Comparison of ENCODE assay signal across 38 cellular contexts in genomic region chr10:69657866-69658265, GRCh38.
"Had no signal": no experiment of that assay in that cellular context is flagged by ENCODE, and none has a peak within 500 bp of the region (broad histone marks: within the 10 kb centered on the region; RNA-seq: fewer than 3 reads in every experiment).

No MANE protein-coding gene starts in this region.

- H3K36me3 ChIP-seq: adrenal gland, breast epithelium, Peyer's patch had no signal

- DNase-seq: activated B cell treated with CpG ODN at 0.5 μM for 24 hours; activated CD4-positive, alpha-beta memory T cell treated with anti-CD3 and anti-CD28 coated beads for 36 hours; activated CD4-positive, alpha-beta T cell treated with anti-CD3 and anti-CD28 coated beads for 4 hours; activated CD4-positive, alpha-beta T cell treated with anti-CD3 and anti-CD28 coated beads, Interleukin-2, amount 50 U/mL, for 1 hour; activated CD4-positive, CD25-positive, alpha-beta regulatory T cell treated with anti-CD3 and anti-CD28 coated beads, Interleukin-2, amount 50 U/mL, for 72 hours; activated CD8-positive, alpha-beta memory T cell treated with anti-CD3 and anti-CD28 coated beads, Interleukin-2, amount 50 U/mL, for 4 hours; activated gamma-delta T cell treated with Interleukin-2 at 50 U/mL for 16 hours; activated naive CD4-positive, alpha-beta T cell treated with anti-CD3 and anti-CD28 coated beads for 36 hours; activated T-cell treated with anti-CD3 and anti-CD28 coated beads for 4 hours; activated T-cell treated with anti-CD3 and anti-CD28 coated beads, Interleukin-2, amount 50 U/mL, for 4 hours; adrenal gland; body of pancreas; NCI-H1048; NCI-H1105 treated with DMSO at 0.1 percent for 48 hours; NCI-H1436; NCI-H187; NCI-H2029 treated with DMSO at 0.1 percent for 48 hours; NCI-H2107; NCI-H2171 treated with DMSO at 0.1 percent for 48 hours; NCI-H226; NCI-H446 treated with DMSO at 0.1 percent for 48 hours; NCI-H524; NCI-H69; NK-92 treated with Interleukin-12 subunit alpha and Interleukin-12 subunit beta, amount 100 ng/mL, for 24 hours; Peyer's patch; SW 1271; T-helper 1 cell; T-helper 2 cell; T-helper 9 cell had no signal

- H3K4me1 Mint-ChIP-seq: activated B cell treated with CpG ODN at 0.5 μM for 24 hours had no signal

- ATAC-seq: activated naive CD4-positive, alpha-beta T cell treated with anti-CD3 and anti-CD28 coated beads, Interleukin-2, amount 50 U/mL, for 72 hours; activated T-cell treated with anti-CD3 and anti-CD28 coated beads, Interleukin-2, amount 50 U/mL, for 4 hours; body of pancreas; PC-3; Right ventricle myocardium inferior had no signal

- H3K9me3 Mint-ChIP-seq: activated B cell treated with CpG ODN at 0.5 μM for 24 hours; activated naive CD4-positive, alpha-beta T cell treated with anti-CD3 and anti-CD28 coated beads, Interleukin-2, amount 50 U/mL, for 72 hours; activated T-cell treated with anti-CD3 and anti-CD28 coated beads, Interleukin-2, amount 50 U/mL, for 4 hours; activated T-helper 1 cell treated with anti-CD3 and anti-CD28 coated beads, Interleukin-12 subunit alpha, Interleukin-12 subunit beta, Interleukin-2, Interleukin-4 antibody, amounts not matched to agents 30 ng/mL and 10 ng/mL and 1 ng/mL, durations not matched to agents 14 hours and 24 hours and 36 hours had no signal

- FAIRE-seq: astrocyte, K562 had no signal

- H3K27me3 ChIP-seq: adrenal gland, body of pancreas, Peyer's patch had no signal

- H3K9me3 ChIP-seq: adrenal gland, body of pancreas, breast epithelium, Peyer's patch had no signal

- H3K4me3 ChIP-seq: adrenal gland, body of pancreas, breast epithelium, K562, Peyer's patch had no signal

- H3K27ac Mint-ChIP-seq: activated B cell treated with CpG ODN at 0.5 μM for 24 hours; activated CD4-positive, alpha-beta memory T cell treated with anti-CD3 and anti-CD28 coated beads for 36 hours; activated naive CD4-positive, alpha-beta T cell treated with anti-CD3 and anti-CD28 coated beads for 36 hours; activated T-helper 1 cell treated with anti-CD3 and anti-CD28 coated beads, Interleukin-12 subunit alpha, Interleukin-12 subunit beta, Interleukin-2, Interleukin-4 antibody, amounts not matched to agents 30 ng/mL and 10 ng/mL and 1 ng/mL, durations not matched to agents 14 hours and 24 hours and 36 hours had no signal

- H3K4me1 ChIP-seq: adrenal gland, body of pancreas, breast epithelium, Peyer's patch had no signal

- H3K27ac ChIP-seq: adrenal gland, body of pancreas, breast epithelium, Peyer's patch, RWPE1, VCaP had no signal

- H3K36me3 Mint-ChIP-seq: activated CD4-positive, alpha-beta memory T cell treated with anti-CD3 and anti-CD28 coated beads for 36 hours; activated naive CD4-positive, alpha-beta T cell treated with anti-CD3 and anti-CD28 coated beads, Interleukin-2, amount 50 U/mL, for 72 hours had no signal

- H3K4me3 Mint-ChIP-seq: activated B cell treated with CpG ODN at 0.5 μM for 24 hours; activated CD4-positive, alpha-beta memory T cell treated with anti-CD3 and anti-CD28 coated beads for 36 hours; activated naive CD4-positive, alpha-beta T cell treated with anti-CD3 and anti-CD28 coated beads for 36 hours; activated T-cell treated with anti-CD3 and anti-CD28 coated beads, Interleukin-2, amount 50 U/mL, for 4 hours; activated T-helper 1 cell treated with anti-CD3 and anti-CD28 coated beads, Interleukin-12 subunit alpha, Interleukin-12 subunit beta, Interleukin-2, Interleukin-4 antibody, amounts not matched to agents 30 ng/mL and 10 ng/mL and 1 ng/mL, durations not matched to agents 14 hours and 24 hours and 36 hours had no signal
